ENCODE assay signal across 1 cellular context in the genomic region with DNA sequence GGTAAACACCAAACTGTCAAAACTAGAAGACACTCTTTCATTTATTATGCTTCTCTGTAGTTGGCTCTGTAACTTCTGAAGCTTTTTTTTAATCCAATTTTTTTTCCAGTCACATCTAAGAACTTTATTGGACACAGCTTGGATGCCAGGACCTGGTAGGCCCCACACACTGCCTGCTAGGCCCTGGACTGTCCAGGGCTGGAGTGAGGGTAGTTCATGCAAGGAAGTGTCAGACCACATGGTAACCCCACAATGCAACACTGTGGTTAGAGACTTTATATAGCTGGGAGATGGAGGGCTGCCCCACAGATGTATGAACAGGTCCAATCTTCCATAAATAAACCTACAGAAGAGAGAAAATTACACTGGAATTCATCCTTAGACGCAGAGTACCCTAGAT.
TF ChIP-seq lines count a peak whose summit lies in the region.

No MANE protein-coding gene starts in this region.

TF ChIP-seq in K562, 482 proteins besides CTCF, POLR2A, EP300 and RAD21:
- TF ChIP-seq STAT5A (IDR thresholded peaks at IDR 0.05; ENCODE audit: borderline replicate concordance, low read length), result no peak
- TF ChIP-seq, protein P1, sequence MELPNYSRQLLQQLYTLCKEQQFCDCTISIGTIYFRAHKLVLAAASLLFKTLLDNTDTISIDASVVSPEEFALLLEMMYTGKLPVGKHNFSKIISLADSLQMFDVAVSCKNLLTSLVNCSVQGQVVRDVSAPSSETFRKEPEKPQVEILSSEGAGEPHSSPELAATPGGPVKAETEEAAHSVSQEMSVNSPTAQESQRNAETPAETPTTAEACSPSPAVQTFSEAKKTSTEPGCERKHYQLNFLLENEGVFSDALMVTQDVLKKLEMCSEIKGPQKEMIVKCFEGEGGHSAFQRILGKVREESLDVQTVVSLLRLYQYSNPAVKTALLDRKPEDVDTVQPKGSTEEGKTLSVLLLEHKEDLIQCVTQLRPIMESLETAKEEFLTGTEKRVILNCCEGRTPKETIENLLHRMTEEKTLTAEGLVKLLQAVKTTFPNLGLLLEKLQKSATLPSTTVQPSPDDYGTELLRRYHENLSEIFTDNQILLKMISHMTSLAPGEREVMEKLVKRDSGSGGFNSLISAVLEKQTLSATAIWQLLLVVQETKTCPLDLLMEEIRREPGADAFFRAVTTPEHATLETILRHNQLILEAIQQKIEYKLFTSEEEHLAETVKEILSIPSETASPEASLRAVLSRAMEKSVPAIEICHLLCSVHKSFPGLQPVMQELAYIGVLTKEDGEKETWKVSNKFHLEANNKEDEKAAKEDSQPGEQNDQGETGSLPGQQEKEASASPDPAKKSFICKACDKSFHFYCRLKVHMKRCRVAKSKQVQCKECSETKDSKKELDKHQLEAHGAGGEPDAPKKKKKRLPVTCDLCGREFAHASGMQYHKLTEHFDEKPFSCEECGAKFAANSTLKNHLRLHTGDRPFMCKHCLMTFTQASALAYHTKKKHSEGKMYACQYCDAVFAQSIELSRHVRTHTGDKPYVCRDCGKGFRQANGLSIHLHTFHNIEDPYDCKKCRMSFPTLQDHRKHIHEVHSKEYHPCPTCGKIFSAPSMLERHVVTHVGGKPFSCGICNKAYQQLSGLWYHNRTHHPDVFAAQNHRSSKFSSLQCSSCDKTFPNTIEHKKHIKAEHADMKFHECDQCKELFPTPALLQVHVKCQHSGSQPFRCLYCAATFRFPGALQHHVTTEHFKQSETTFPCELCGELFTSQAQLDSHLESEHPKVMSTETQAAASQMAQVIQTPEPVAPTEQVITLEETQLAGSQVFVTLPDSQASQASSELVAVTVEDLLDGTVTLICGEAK (IDR thresholded peaks at IDR 0.05), result no peak
- TF ChIP-seq, protein P1 (CRISPR knock-in tag; IDR thresholded peaks at IDR 0.05), result peak; percentile 59; the same call in 1 of the 2 replicates
TF ChIP-seq in K562: peak in this region for 1.
